In genomic region chr19:49887653-49888477, GRCh38 we compare ENCODE assay signal across 12 cellular contexts. TPM values are rescaled to one million over a fixed set of nuclear protein-coding genes. Genes with fewer than 3 reads are reported as not detected.
DNase-seq lines count a peak whose midpoint lies in the region; ATAC-seq, FAIRE-seq and TF ChIP-seq lines count a peak whose summit lies in the region.
"Had no signal": no experiment of that assay in that cellular context is flagged by ENCODE, and none has a peak within 500 bp of the region (broad histone marks: within the 10 kb centered on the region; RNA-seq: fewer than 3 reads in every experiment).

No MANE protein-coding gene starts in this region.

- no peak overlapping the region for H3K27ac ChIP-seq in HepG2 (ENCODE audit: extremely low read length, insufficient read depth, low read length)
- H3K27ac ChIP-seq: SK-N-MC had no signal

- peaks cover 7 to 21% of the 10 kb centered on the region in 2 experiments; a peak in 4 of 5 replicates for H3K36me3 ChIP-seq in HepG2 (replicated peaks in 1 of 2; ENCODE audit: control insufficient read depth in 1 of 2, insufficient read depth in 2 of 2, low read length in 2 of 2)

- no peak overlapping the region for H2AFZ ChIP-seq in HepG2 (ENCODE audit: low read length)

- H3K9ac ChIP-seq in HepG2 (ENCODE audit: insufficient read depth, low read depth, low read length): no peak overlapping the region

- no peak for TF ChIP-seq CTCF in HepG2 (CRISPR knock-in tag; IDR thresholded peaks at IDR 0.05)

- WGBS in HepG2 (ENCODE audit: low lambda C conversion rate): 97% methylated on average over 35 of the region's 51 CpGs

- intact Hi-C loops in HepG2 (cut with micrococcal nuclease; ENCODE audit: unreplicated experiment): no loop called here

- CTCF ChIA-PET in HepG2 (lab: Yijun Ruan, JAX; ENCODE audit: low intra/inter-chr PET ratio, low total read pairs): no interaction called here

- BruUV-seq in HepG2 (replicated peaks; lab: Mats Ljungman, UMichigan): no TSS peak

- TF ChIP-seq RAD21 in HepG2 (CRISPR knock-in tag; IDR thresholded peaks at IDR 0.05): no peak

- no peak overlapping the region for H3K4me2 ChIP-seq in HepG2 (ENCODE audit: low read depth, low read length)

- ATAC-seq in HepG2: no peak
- ATAC-seq in GM19463 (IDR thresholded peaks at IDR 0.05; ENCODE audit: unreplicated experiment): no peak
- ATAC-seq: CD8-positive, alpha-beta T cell had no signal

- TF ChIP-seq EP300 in HepG2 (IDR thresholded peaks at IDR 0.05; ENCODE audit: low read depth in 2 of 2, low read length in 2 of 2): no peak
- no peak for TF ChIP-seq EP300 in HepG2 (CRISPR knock-in tag; IDR thresholded peaks at IDR 0.05; ENCODE audit: borderline replicate concordance)

- no peak overlapping the region for H3K4me3 ChIP-seq in HepG2 (replicated peaks in 1 of 3; ENCODE audit: insufficient read depth in 1 of 3, low read depth in 2 of 3, low read length in 3 of 3)
- H3K4me3 ChIP-seq: SK-N-MC had no signal

- POLR2A ChIA-PET in HepG2 (lab: Yijun Ruan, JAX): no interaction called here

- FAIRE-seq in HepG2 (lab: Jason Lieb, UNC): no peak

- H3K4me1 ChIP-seq in HepG2 (ENCODE audit: insufficient read depth, low read length): no peaks in the 10 kb centered on the region

- in situ Hi-C loops in HepG2 (cut with HindIII; ENCODE audit: extremely low pct_ligation_motif_present, low pct_unique_long_range_greater_than_20kb): no loop called here

- no peaks in the 10 kb centered on the region for H3K79me2 ChIP-seq in HepG2 (ENCODE audit: insufficient read depth, low read length)

- DNase-seq in NCI-H1417 (lab: John Stamatoyannopoulos, UW) (peak; percentile 53 to 76 (median 66)), NCI-H1417 treated with DMSO at 0.1 percent for 48 hours (lab: John Stamatoyannopoulos, UW) (no peak), NCI-H2227 treated with DMSO at 0.1 percent for 48 hours (lab: John Stamatoyannopoulos, UW) (peak; percentile 1), HepG2 (ENCODE audit: low spot score) (no peak), AML-193 (lab: John Stamatoyannopoulos, UW) (no peak)
- DNase-seq: activated naive CD4-positive, alpha-beta T cell; CD8-positive, alpha-beta T cell; hippocampal formation; NCI-H1694; stimulated activated CD4-positive, alpha-beta T cell treated with anti-CD3 and anti-CD28 coated beads, Interleukin-12 subunit alpha, Interleukin-12 subunit beta, amount 100 ng/mL, for 4 hours had no signal

- H4K20me1 ChIP-seq in HepG2 (ENCODE audit: insufficient read depth, low read length): no peaks in the 10 kb centered on the region; the same call in 1 of the 2 replicates

- no peaks in the 10 kb centered on the region for H3K9me3 ChIP-seq in HepG2 (ENCODE audit: low read length)

- TF ChIP-seq POLR2A in HepG2 (IDR thresholded peaks at IDR 0.05; ENCODE audit: insufficient read depth in 1 of 2, low read depth in 2 of 2, low read length in 2 of 2): no peak

- H3K27me3 ChIP-seq in HepG2 (ENCODE audit: control insufficient read depth in 1 of 2, insufficient read depth in 2 of 2, low read length in 2 of 2): no peaks in the 10 kb centered on the region; a peak in 1 of 5 replicates

RNA-seq across cellular contexts. Expression of gene IL4I1, which starts 8.8 kb away (rescaled TPM):
- not detected in 2 replicates for total RNA-seq in HepG2 (2016; rRNA removed; fragmentation: Illumina TruSeq; extraction: Trizol)
- total RNA-seq in HepG2 (2016; cell fraction: cytosol; rRNA removed; fragmentation: Illumina TruSeq; extraction: Trizol; ENCODE audit: low read depth): not detected in 2 replicates
- 0.18 and 0.30 TPM in 2 replicates for total RNA-seq in HepG2 (2016; cell fraction: insoluble cytoplasmic fraction; rRNA removed; fragmentation: Illumina TruSeq; extraction: Trizol)
- total RNA-seq in HepG2 (2016; cell fraction: membrane; rRNA removed; fragmentation: Illumina TruSeq; extraction: Trizol): not detected in 2 replicates
- not detected in 2 replicates for total RNA-seq in HepG2 (2016; cell fraction: nucleus; rRNA removed; fragmentation: Illumina TruSeq; extraction: Trizol)
- polyA plus RNA-seq in HepG2 (2011; rRNA removed): not detected in 2 replicates
- 0.08 TPM in 1 of 2 replicates, not detected in the other for polyA plus RNA-seq in HepG2 (2011; cell fraction: cytosol; rRNA removed)
- polyA plus RNA-seq in HepG2 (2011; cell fraction: nucleus; rRNA removed): 0.16 and 0.28 TPM in 2 replicates
- polyA plus RNA-seq in HepG2 (2012): 0.50 TPM in 1 of 2 replicates, not detected in the other
- polyA plus RNA-seq in HepG2 (2016; cell fraction: cytosol; fragmentation: Illumina TruSeq; extraction: Trizol; ENCODE audit: low read depth): 0.29 TPM in 1 of 2 replicates, not detected in the other
- not detected in 2 replicates for polyA plus RNA-seq in HepG2 (2016; cell fraction: insoluble cytoplasmic fraction; fragmentation: Illumina TruSeq; extraction: Trizol; ENCODE audit: low read depth)
- polyA plus RNA-seq in HepG2 (2016; cell fraction: membrane; fragmentation: Illumina TruSeq; extraction: Trizol; ENCODE audit: low read depth): not detected in 2 replicates
- not detected in 2 replicates for polyA plus RNA-seq in HepG2 (2016; cell fraction: nucleus; fragmentation: Illumina TruSeq; extraction: Trizol; ENCODE audit: insufficient read depth, low read depth)
- polyA minus RNA-seq in HepG2 (2011; rRNA and poly(A)+ RNA removed; ENCODE audit: low replicate concordance): 0.09 TPM in 1 of 2 replicates, not detected in the other
- not detected in 2 replicates for polyA minus RNA-seq in HepG2 (2011; cell fraction: cytosol; rRNA and poly(A)+ RNA removed)
- not detected in 2 replicates for polyA minus RNA-seq in HepG2 (2011; cell fraction: nucleus; rRNA and poly(A)+ RNA removed)

RNA-seq across cellular contexts. Expression of gene TBC1D17, which starts 10.4 kb away (rescaled TPM):
- 3.6 and 9.7 TPM in 2 replicates for total RNA-seq in HepG2 (2016; rRNA removed; fragmentation: Illumina TruSeq; extraction: Trizol)
- total RNA-seq in HepG2 (2016; cell fraction: cytosol; rRNA removed; fragmentation: Illumina TruSeq; extraction: Trizol; ENCODE audit: low read depth): 3.6 and 4.6 TPM in 2 replicates
- total RNA-seq in HepG2 (2016; cell fraction: insoluble cytoplasmic fraction; rRNA removed; fragmentation: Illumina TruSeq; extraction: Trizol): 4.5 and 10.0 TPM in 2 replicates
- 7.6 and 8.5 TPM in 2 replicates for total RNA-seq in HepG2 (2016; cell fraction: membrane; rRNA removed; fragmentation: Illumina TruSeq; extraction: Trizol)
- total RNA-seq in HepG2 (2016; cell fraction: nucleus; rRNA removed; fragmentation: Illumina TruSeq; extraction: Trizol): 8.6 and 13.7 TPM in 2 replicates
- polyA plus RNA-seq in HepG2 (2011; rRNA removed): 16.9 and 21.6 TPM in 2 replicates
- polyA plus RNA-seq in HepG2 (2011; cell fraction: cytosol; rRNA removed): 7.9 and 12.0 TPM in 2 replicates
- polyA plus RNA-seq in HepG2 (2011; cell fraction: nucleus; rRNA removed): 83.8 and 108 TPM in 2 replicates
- 19.0 and 23.3 TPM in 2 replicates for polyA plus RNA-seq in HepG2 (2012)
- polyA plus RNA-seq in HepG2 (2016; cell fraction: cytosol; fragmentation: Illumina TruSeq; extraction: Trizol; ENCODE audit: low read depth): 4.7 and 5.1 TPM in 2 replicates
- polyA plus RNA-seq in HepG2 (2016; cell fraction: insoluble cytoplasmic fraction; fragmentation: Illumina TruSeq; extraction: Trizol; ENCODE audit: low read depth): 10.7 and 15.1 TPM in 2 replicates
- 9.3 and 10.8 TPM in 2 replicates for polyA plus RNA-seq in HepG2 (2016; cell fraction: membrane; fragmentation: Illumina TruSeq; extraction: Trizol; ENCODE audit: low read depth)
- polyA plus RNA-seq in HepG2 (2016; cell fraction: nucleus; fragmentation: Illumina TruSeq; extraction: Trizol; ENCODE audit: insufficient read depth, low read depth): 45.7 and 46.6 TPM in 2 replicates
- 14.8 and 17.4 TPM in 2 replicates for polyA minus RNA-seq in HepG2 (2011; rRNA and poly(A)+ RNA removed; ENCODE audit: low replicate concordance)
- polyA minus RNA-seq in HepG2 (2011; cell fraction: cytosol; rRNA and poly(A)+ RNA removed): 9.8 and 11.2 TPM in 2 replicates
- 16.0 and 24.2 TPM in 2 replicates for polyA minus RNA-seq in HepG2 (2011; cell fraction: nucleus; rRNA and poly(A)+ RNA removed)

RNA-seq across cellular contexts. Expression of gene AKT1S1, which starts 10.7 kb away (rescaled TPM):
- total RNA-seq in HepG2 (2016; rRNA removed; fragmentation: Illumina TruSeq; extraction: Trizol): 10.9 and 13.5 TPM in 2 replicates
- 6.3 and 7.3 TPM in 2 replicates for total RNA-seq in HepG2 (2016; cell fraction: cytosol; rRNA removed; fragmentation: Illumina TruSeq; extraction: Trizol; ENCODE audit: low read depth)
- 10.3 and 14.9 TPM in 2 replicates for total RNA-seq in HepG2 (2016; cell fraction: insoluble cytoplasmic fraction; rRNA removed; fragmentation: Illumina TruSeq; extraction: Trizol)
- 14.8 and 16.5 TPM in 2 replicates for total RNA-seq in HepG2 (2016; cell fraction: membrane; rRNA removed; fragmentation: Illumina TruSeq; extraction: Trizol)
- 12.4 and 13.6 TPM in 2 replicates for total RNA-seq in HepG2 (2016; cell fraction: nucleus; rRNA removed; fragmentation: Illumina TruSeq; extraction: Trizol)
- polyA plus RNA-seq in HepG2 (2011; rRNA removed): 27.8 and 30.0 TPM in 2 replicates
- 29.0 and 32.7 TPM in 2 replicates for polyA plus RNA-seq in HepG2 (2011; cell fraction: cytosol; rRNA removed)
- 56.2 and 76.4 TPM in 2 replicates for polyA plus RNA-seq in HepG2 (2011; cell fraction: nucleus; rRNA removed)
- 19.5 and 19.7 TPM in 2 replicates for polyA plus RNA-seq in HepG2 (2012)
- 22.7 and 24.3 TPM in 2 replicates for polyA plus RNA-seq in HepG2 (2016; cell fraction: cytosol; fragmentation: Illumina TruSeq; extraction: Trizol; ENCODE audit: low read depth)
- polyA plus RNA-seq in HepG2 (2016; cell fraction: insoluble cytoplasmic fraction; fragmentation: Illumina TruSeq; extraction: Trizol; ENCODE audit: low read depth): 43.5 and 52.7 TPM in 2 replicates
- 46.7 and 51.1 TPM in 2 replicates for polyA plus RNA-seq in HepG2 (2016; cell fraction: membrane; fragmentation: Illumina TruSeq; extraction: Trizol; ENCODE audit: low read depth)
- 55.9 and 59.4 TPM in 2 replicates for polyA plus RNA-seq in HepG2 (2016; cell fraction: nucleus; fragmentation: Illumina TruSeq; extraction: Trizol; ENCODE audit: insufficient read depth, low read depth)
- polyA minus RNA-seq in HepG2 (2011; rRNA and poly(A)+ RNA removed; ENCODE audit: low replicate concordance): 25.3 and 37.7 TPM in 2 replicates
- 13.0 and 14.0 TPM in 2 replicates for polyA minus RNA-seq in HepG2 (2011; cell fraction: cytosol; rRNA and poly(A)+ RNA removed)
- polyA minus RNA-seq in HepG2 (2011; cell fraction: nucleus; rRNA and poly(A)+ RNA removed): 21.9 and 22.5 TPM in 2 replicates

RNA-seq across cellular contexts. Expression of gene PNKP, which starts 20.5 kb away (rescaled TPM):
- total RNA-seq in HepG2 (2016; rRNA removed; fragmentation: Illumina TruSeq; extraction: Trizol): 12.5 and 27.1 TPM in 2 replicates
- 15.1 and 16.6 TPM in 2 replicates for total RNA-seq in HepG2 (2016; cell fraction: cytosol; rRNA removed; fragmentation: Illumina TruSeq; extraction: Trizol; ENCODE audit: low read depth)
- total RNA-seq in HepG2 (2016; cell fraction: insoluble cytoplasmic fraction; rRNA removed; fragmentation: Illumina TruSeq; extraction: Trizol): 14.0 and 23.3 TPM in 2 replicates
- total RNA-seq in HepG2 (2016; cell fraction: membrane; rRNA removed; fragmentation: Illumina TruSeq; extraction: Trizol): 10.4 and 12.6 TPM in 2 replicates
- total RNA-seq in HepG2 (2016; cell fraction: nucleus; rRNA removed; fragmentation: Illumina TruSeq; extraction: Trizol): 22.5 and 24.4 TPM in 2 replicates
- polyA plus RNA-seq in HepG2 (2011; rRNA removed): 12.7 and 17.0 TPM in 2 replicates
- polyA plus RNA-seq in HepG2 (2011; cell fraction: cytosol; rRNA removed): 6.9 and 10.2 TPM in 2 replicates
- 96.1 and 104 TPM in 2 replicates for polyA plus RNA-seq in HepG2 (2011; cell fraction: nucleus; rRNA removed)
- polyA plus RNA-seq in HepG2 (2012): 14.4 and 18.2 TPM in 2 replicates
- polyA plus RNA-seq in HepG2 (2016; cell fraction: cytosol; fragmentation: Illumina TruSeq; extraction: Trizol; ENCODE audit: low read depth): 6.4 and 8.2 TPM in 2 replicates
- 11.5 and 13.4 TPM in 2 replicates for polyA plus RNA-seq in HepG2 (2016; cell fraction: insoluble cytoplasmic fraction; fragmentation: Illumina TruSeq; extraction: Trizol; ENCODE audit: low read depth)
- polyA plus RNA-seq in HepG2 (2016; cell fraction: membrane; fragmentation: Illumina TruSeq; extraction: Trizol; ENCODE audit: low read depth): 11.3 and 40.2 TPM in 2 replicates
- 87.3 and 98.8 TPM in 2 replicates for polyA plus RNA-seq in HepG2 (2016; cell fraction: nucleus; fragmentation: Illumina TruSeq; extraction: Trizol; ENCODE audit: insufficient read depth, low read depth)
- 16.1 and 37.1 TPM in 2 replicates for polyA minus RNA-seq in HepG2 (2011; rRNA and poly(A)+ RNA removed; ENCODE audit: low replicate concordance)
- 9.8 and 10.1 TPM in 2 replicates for polyA minus RNA-seq in HepG2 (2011; cell fraction: cytosol; rRNA and poly(A)+ RNA removed)
- 30.5 and 40.2 TPM in 2 replicates for polyA minus RNA-seq in HepG2 (2011; cell fraction: nucleus; rRNA and poly(A)+ RNA removed)

RNA-seq across cellular contexts. Expression of gene PTOV1, which starts 36.9 kb away (rescaled TPM):
- total RNA-seq in HepG2 (2016; rRNA removed; fragmentation: Illumina TruSeq; extraction: Trizol): 59.4 and 68.5 TPM in 2 replicates
- total RNA-seq in HepG2 (2016; cell fraction: cytosol; rRNA removed; fragmentation: Illumina TruSeq; extraction: Trizol; ENCODE audit: low read depth): 30.7 and 36.0 TPM in 2 replicates
- total RNA-seq in HepG2 (2016; cell fraction: insoluble cytoplasmic fraction; rRNA removed; fragmentation: Illumina TruSeq; extraction: Trizol): 67.3 and 74.4 TPM in 2 replicates
- total RNA-seq in HepG2 (2016; cell fraction: membrane; rRNA removed; fragmentation: Illumina TruSeq; extraction: Trizol): 45.7 and 54.4 TPM in 2 replicates
- total RNA-seq in HepG2 (2016; cell fraction: nucleus; rRNA removed; fragmentation: Illumina TruSeq; extraction: Trizol): 68.2 and 84.3 TPM in 2 replicates
- 63.5 and 77.7 TPM in 2 replicates for polyA plus RNA-seq in HepG2 (2011; rRNA removed)
- 27.3 and 44.2 TPM in 2 replicates for polyA plus RNA-seq in HepG2 (2011; cell fraction: cytosol; rRNA removed)
- 387 and 441 TPM in 2 replicates for polyA plus RNA-seq in HepG2 (2011; cell fraction: nucleus; rRNA removed)
- polyA plus RNA-seq in HepG2 (2012): 72.7 and 99.0 TPM in 2 replicates
- polyA plus RNA-seq in HepG2 (2016; cell fraction: cytosol; fragmentation: Illumina TruSeq; extraction: Trizol; ENCODE audit: low read depth): 24.0 and 27.8 TPM in 2 replicates
- polyA plus RNA-seq in HepG2 (2016; cell fraction: insoluble cytoplasmic fraction; fragmentation: Illumina TruSeq; extraction: Trizol; ENCODE audit: low read depth): 78.0 and 94.4 TPM in 2 replicates
- 34.7 and 37.3 TPM in 2 replicates for polyA plus RNA-seq in HepG2 (2016; cell fraction: membrane; fragmentation: Illumina TruSeq; extraction: Trizol; ENCODE audit: low read depth)
- 178 and 181 TPM in 2 replicates for polyA plus RNA-seq in HepG2 (2016; cell fraction: nucleus; fragmentation: Illumina TruSeq; extraction: Trizol; ENCODE audit: insufficient read depth, low read depth)
- 73.5 and 109 TPM in 2 replicates for polyA minus RNA-seq in HepG2 (2011; rRNA and poly(A)+ RNA removed; ENCODE audit: low replicate concordance)
- polyA minus RNA-seq in HepG2 (2011; cell fraction: cytosol; rRNA and poly(A)+ RNA removed): 42.8 and 45.1 TPM in 2 replicates
- polyA minus RNA-seq in HepG2 (2011; cell fraction: nucleus; rRNA and poly(A)+ RNA removed): 69.0 and 75.8 TPM in 2 replicates

Comparison
In these comparisons a context has a peak if more than half of its experiments do, and no peak if none do; other contexts are left out.
1. DNase-seq: peak in NCI-H1417 (3 of 3) and NCI-H2227 treated with DMSO at 0.1 percent for 48 hours (single experiment); none in NCI-H1417 treated with DMSO at 0.1 percent for 48 hours (single experiment), HepG2 (single experiment) and AML-193 (0 of 2).